ENCODE assay signal across 25 cellular contexts in genomic region chr1:55989971-55990370, GRCh38.
"Had no signal": no experiment of that assay in that cellular context is flagged by ENCODE, and none has a peak within 500 bp of the region (broad histone marks: within the 10 kb centered on the region; RNA-seq: fewer than 3 reads in every experiment).

No MANE protein-coding gene starts in this region.

- H3K36me3 ChIP-seq: brain microvascular endothelial cell, cardiac muscle cell, MG63 had no signal

- H3K4me3 Mint-ChIP-seq: activated CD8-positive, alpha-beta T cell treated with anti-CD3 and anti-CD28 coated beads, Interleukin-2, amount 10 ng/mL, durations not matched to agents 7 days and 5 days; activated naive CD4-positive, alpha-beta T cell treated with anti-CD3 and anti-CD28 coated beads, Interleukin-2, amount 50 U/mL, for 24 hours; activated T-helper 1 cell treated with anti-CD3 and anti-CD28 coated beads, Interleukin-12 subunit alpha, Interleukin-12 subunit beta, Interleukin-2, Interleukin-4 antibody, amounts not matched to agents 30 ng/mL and 10 ng/mL and 1 ng/mL, durations not matched to agents 14 hours and 24 hours and 36 hours; T-helper 17 cell; WTC11 had no signal

- H3K27me3 ChIP-seq: brain microvascular endothelial cell, cardiac muscle cell, MG63 had no signal

- DNase-seq: activated CD4-positive, alpha-beta T cell treated with anti-CD3 and anti-CD28 coated beads for 48 hours; activated CD4-positive, alpha-beta T cell treated with anti-CD3 and anti-CD28 coated beads, Interleukin-2, amount 50 U/mL, for 4 hours; activated CD4-positive, CD25-positive, alpha-beta regulatory T cell treated with anti-CD3 and anti-CD28 coated beads, Interleukin-2, amount 50 U/mL, for 72 hours; activated CD8-positive, alpha-beta memory T cell treated with anti-CD3 and anti-CD28 coated beads, Interleukin-2, amount 50 U/mL, for 48 hours; activated CD8-positive, alpha-beta T cell treated with anti-CD3 and anti-CD28 coated beads, Interleukin-2, amount 10 ng/mL, durations not matched to agents 7 days and 5 days; activated effector memory CD4-positive, alpha-beta T cell treated with Interleukin-2 at 50 U/mL for 16 hours; activated naive CD4-positive, alpha-beta T cell; activated T-cell treated with anti-CD3 and anti-CD28 coated beads, Interleukin-2, amount 50 U/mL, for 1 hour; amygdala; brain microvascular endothelial cell; MG63; NCI-H1105; NCI-H1436; NCI-H1694 treated with DMSO at 0.1 percent for 48 hours; NCI-H2029 treated with DMSO at 0.1 percent for 48 hours; NCI-H345; NCI-H510A; PC-3; SHP77; T-helper 17 cell; T-helper 9 cell had no signal

- H3K9me3 Mint-ChIP-seq: activated naive CD4-positive, alpha-beta T cell treated with anti-CD3 and anti-CD28 coated beads, Interleukin-2, amount 50 U/mL, for 24 hours; activated T-helper 1 cell treated with anti-CD3 and anti-CD28 coated beads, Interleukin-12 subunit alpha, Interleukin-12 subunit beta, Interleukin-2, Interleukin-4 antibody, amounts not matched to agents 30 ng/mL and 10 ng/mL and 1 ng/mL, durations not matched to agents 14 hours and 24 hours and 36 hours had no signal

- ATAC-seq: activated CD8-positive, alpha-beta T cell treated with anti-CD3 and anti-CD28 coated beads, Interleukin-2, amount 10 ng/mL, durations not matched to agents 7 days and 5 days; PC-3; T-helper 17 cell; WTC11 had no signal

- H3K9me3 ChIP-seq: MG63 had no signal

- H3K36me3 Mint-ChIP-seq: activated naive CD4-positive, alpha-beta T cell treated with anti-CD3 and anti-CD28 coated beads, Interleukin-2, amount 50 U/mL, for 24 hours; WTC11 had no signal

- H3K27ac ChIP-seq: brain microvascular endothelial cell, cardiac muscle cell had no signal

- H3K4me1 Mint-ChIP-seq: activated naive CD4-positive, alpha-beta T cell treated with anti-CD3 and anti-CD28 coated beads, Interleukin-2, amount 50 U/mL, for 24 hours; T-helper 17 cell had no signal

- H3K4me3 ChIP-seq: cardiac muscle cell, MG63 had no signal
